Comparison of ENCODE assay signal across 9 cellular contexts in genomic region chrX:13078739-13079444, GRCh38. TPM values are rescaled to one million over a fixed set of nuclear protein-coding genes. Genes with fewer than 3 reads are reported as not detected.
A peak's percentile ranks its signal among the peaks of the same experiment; 100 is the strongest.
DNase-seq lines count a peak whose midpoint lies in the region; TF ChIP-seq lines count a peak whose summit lies in the region.
"Had no signal": no experiment of that assay in that cellular context is flagged by ENCODE, and none has a peak within 500 bp of the region (broad histone marks: within the 10 kb centered on the region; RNA-seq: fewer than 3 reads in every experiment).

No MANE protein-coding gene starts in this region.

- no peaks in the 10 kb centered on the region for H3K27me3 ChIP-seq in prostate gland (replicated peaks; ENCODE audit: insufficient read depth)

- 28% methylated on average over 10 of the region's 10 CpGs for WGBS in prostate gland

- no peaks in the 10 kb centered on the region for H3K36me3 ChIP-seq in prostate gland

- CTCF ChIA-PET in GM10248 (lab: Yijun Ruan, JAX) = interaction anchor here (1.0 to 1.5 kb wide), 2 partner anchors 128 to 132 kb away, joined by 3 to 4 read pairs; no protein-coding TSS in a partner anchor

- H3K9me3 ChIP-seq in prostate gland = no peaks in the 10 kb centered on the region
- H3K9me3 ChIP-seq: A549 had no signal

- H3K4me1 ChIP-seq in prostate gland (replicated peaks) = no peaks in the 10 kb centered on the region

- no peak for TF ChIP-seq CTCF in prostate gland (IDR thresholded peaks at IDR 0.05)
- TF ChIP-seq CTCF in GM10248 (IDR thresholded peaks at IDR 0.05; ENCODE audit: control extremely low read depth, extremely low read depth, low read depth, missing control alignments) = no peak

- DNase-seq in DMS79 treated with DMSO at 0.1 percent for 48 hours (lab: John Stamatoyannopoulos, UW) (peak; percentile 0), DMS79 (lab: John Stamatoyannopoulos, UW) (no peak), SHP77 (lab: John Stamatoyannopoulos, UW) (peak; percentile 66 to 71), fibroblast of peridontal ligament (ENCODE audit: extremely low read depth) (peak; percentile 93), prostate gland (ENCODE audit: low spot score) (peak; percentile 4), hippocampal formation (lab: John Stamatoyannopoulos, UW) (no peak), GM10248 (ENCODE audit: extremely low spot score) (no peak), COR-L47 (lab: John Stamatoyannopoulos, UW) (no peak)

- intact Hi-C loops in prostate gland (cut with DNase I) = no loop called here

- POLR2A ChIA-PET in GM10248 (lab: Yijun Ruan, JAX) = no interaction called here

- H3K4me3 ChIP-seq in prostate gland = no peak overlapping the region
- H3K4me3 ChIP-seq: A549 had no signal

- no peak for TF ChIP-seq POLR2A in prostate gland (IDR thresholded peaks at IDR 0.05)

- peak overlapping the region; percentile 39 to 60 for H3K27ac ChIP-seq in prostate gland

RNA-seq across cellular contexts. Expression of gene FAM9C, which starts 34.5 kb away (rescaled TPM):
- 1 to 10 TPM in 1 of 2 donors, not detected in 1; 6.5 TPM for total RNA-seq in prostate gland

Comparison
In these comparisons a context has a peak if more than half of its experiments do, and no peak if none do; other contexts are left out.
1. DNase-seq: peak in DMS79 treated with DMSO at 0.1 percent for 48 hours (single experiment), SHP77 (2 of 2), fibroblast of peridontal ligament (single experiment) and prostate gland (single experiment); none in DMS79 (single experiment), hippocampal formation (0 of 2), GM10248 (single experiment) and COR-L47 (single experiment).